ENCODE assay signal across 12 cellular contexts in genomic region chr22:20135265-20135664, GRCh38. TPM values are rescaled to one million over a fixed set of nuclear protein-coding genes. Genes with fewer than 3 reads are reported as not detected.
"Had no signal": no experiment of that assay in that cellular context is flagged by ENCODE, and none has a peak within 500 bp of the region (broad histone marks: within the 10 kb centered on the region; RNA-seq: fewer than 3 reads in every experiment).

No MANE protein-coding gene starts in this region.

- H3K4me3 Mint-ChIP-seq: activated naive CD4-positive, alpha-beta T cell treated with anti-CD3 and anti-CD28 coated beads, Interleukin-2, amount 50 U/mL, for 24 hours; neural progenitor cell; stimulated activated effector memory CD8-positive, alpha-beta T cell treated with anti-CD3 and anti-CD28 coated beads, Interleukin-12 subunit alpha, Interleukin-12 subunit beta, amount 100 ng/mL, for 72 hours had no signal

- H3K27ac Mint-ChIP-seq: neural progenitor cell; stimulated activated effector memory CD8-positive, alpha-beta T cell treated with anti-CD3 and anti-CD28 coated beads, Interleukin-12 subunit alpha, Interleukin-12 subunit beta, amount 100 ng/mL, for 72 hours had no signal

- H3K27me3 Mint-ChIP-seq: activated naive CD4-positive, alpha-beta T cell treated with anti-CD3 and anti-CD28 coated beads, Interleukin-2, amount 50 U/mL, for 24 hours had no signal

- H3K27me3 ChIP-seq: brain microvascular endothelial cell, neural progenitor cell, pancreas, upper lobe of left lung had no signal

- H3K36me3 ChIP-seq: neural progenitor cell, pancreas had no signal

- H3K9me3 Mint-ChIP-seq: activated naive CD4-positive, alpha-beta T cell treated with anti-CD3 and anti-CD28 coated beads, Interleukin-2, amount 50 U/mL, for 24 hours; neural progenitor cell; stimulated activated effector memory CD8-positive, alpha-beta T cell treated with anti-CD3 and anti-CD28 coated beads, Interleukin-12 subunit alpha, Interleukin-12 subunit beta, amount 100 ng/mL, for 72 hours had no signal

- DNase-seq: activated CD4-positive, alpha-beta T cell treated with anti-CD3 and anti-CD28 coated beads, Interleukin-2, amount 50 U/mL, for 1 hour; amygdala; brain microvascular endothelial cell; foreskin melanocyte; pancreas; T-helper 2 cell had no signal

- H3K36me3 Mint-ChIP-seq: activated naive CD4-positive, alpha-beta T cell treated with anti-CD3 and anti-CD28 coated beads, Interleukin-2, amount 50 U/mL, for 24 hours; neural progenitor cell had no signal

- H3K27ac ChIP-seq: brain microvascular endothelial cell, neural progenitor cell, pancreas, upper lobe of left lung had no signal

- ATAC-seq: pancreas; stimulated activated effector memory CD8-positive, alpha-beta T cell treated with anti-CD3 and anti-CD28 coated beads, Interleukin-12 subunit alpha, Interleukin-12 subunit beta, amount 100 ng/mL, for 72 hours had no signal

- H3K9ac ChIP-seq: neural progenitor cell had no signal

- H3K9me3 ChIP-seq: pancreas, upper lobe of left lung had no signal

- H3K4me3 ChIP-seq: neural progenitor cell, pancreas, skin epidermis, upper lobe of left lung had no signal

RNA-seq across cellular contexts. Expression of gene CCDC188, which starts 15.6 kb away (rescaled TPM):
- total RNA-seq: activated CD8-positive, alpha-beta memory T cell treated with anti-CD3 and anti-CD28 coated beads for 36 hours had no signal
